Comparison of ENCODE assay signal across 1 cellular context in the genomic region with DNA sequence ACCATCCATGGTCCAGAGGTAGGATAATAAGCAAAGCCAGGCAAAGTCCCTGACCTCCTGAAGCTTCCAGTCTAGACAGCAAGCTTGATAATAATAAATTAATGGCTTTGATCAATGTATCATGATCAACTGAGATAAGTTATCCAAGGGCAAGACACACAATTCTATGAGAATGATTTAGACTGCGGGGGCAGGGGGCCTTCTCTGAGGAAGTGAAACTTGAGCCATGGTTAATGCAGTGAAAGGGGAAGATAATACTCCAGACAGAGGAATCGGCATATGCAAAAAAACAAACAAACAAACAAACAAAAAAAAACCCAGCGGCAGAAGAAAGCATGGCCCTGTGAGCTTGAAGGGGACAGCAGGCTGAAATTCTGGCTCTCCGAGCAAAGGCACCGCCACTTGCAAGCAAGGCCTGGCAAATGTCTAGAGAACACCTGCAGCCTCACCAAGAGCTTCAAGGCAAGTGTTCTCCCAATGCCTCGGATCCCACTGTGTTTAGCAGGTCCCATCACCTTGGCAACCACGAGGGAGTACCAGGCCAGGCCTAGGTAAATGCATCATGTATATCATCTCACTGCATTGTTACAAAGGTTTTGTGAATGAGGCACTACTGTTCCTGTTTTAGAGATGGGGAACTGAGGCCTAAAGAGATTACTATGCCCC.
TF ChIP-seq lines count a peak whose summit lies in the region.

No MANE protein-coding gene starts in this region.

TF ChIP-seq in GM12878, 131 proteins besides CTCF, POLR2A, EP300 and RAD21:
- TF ChIP-seq SUZ12 (IDR thresholded peaks at IDR 0.05; ENCODE audit: unreplicated experiment) (no peak), RUNX3 (IDR thresholded peaks at IDR 0.05; ENCODE audit: low read length) (peak; percentile 10; the same call in 1 of the 2 replicates), EGR1 (IDR thresholded peaks at IDR 0.05; ENCODE audit: borderline replicate concordance in 1 of 2, low read depth in 2 of 2, low read length in 2 of 2) (no peak), SPI1 (IDR thresholded peaks at IDR 0.05; ENCODE audit: borderline replicate concordance, insufficient read depth, low read depth, low read length) (peak; percentile 85)
- TF ChIP-seq, protein P1, sequence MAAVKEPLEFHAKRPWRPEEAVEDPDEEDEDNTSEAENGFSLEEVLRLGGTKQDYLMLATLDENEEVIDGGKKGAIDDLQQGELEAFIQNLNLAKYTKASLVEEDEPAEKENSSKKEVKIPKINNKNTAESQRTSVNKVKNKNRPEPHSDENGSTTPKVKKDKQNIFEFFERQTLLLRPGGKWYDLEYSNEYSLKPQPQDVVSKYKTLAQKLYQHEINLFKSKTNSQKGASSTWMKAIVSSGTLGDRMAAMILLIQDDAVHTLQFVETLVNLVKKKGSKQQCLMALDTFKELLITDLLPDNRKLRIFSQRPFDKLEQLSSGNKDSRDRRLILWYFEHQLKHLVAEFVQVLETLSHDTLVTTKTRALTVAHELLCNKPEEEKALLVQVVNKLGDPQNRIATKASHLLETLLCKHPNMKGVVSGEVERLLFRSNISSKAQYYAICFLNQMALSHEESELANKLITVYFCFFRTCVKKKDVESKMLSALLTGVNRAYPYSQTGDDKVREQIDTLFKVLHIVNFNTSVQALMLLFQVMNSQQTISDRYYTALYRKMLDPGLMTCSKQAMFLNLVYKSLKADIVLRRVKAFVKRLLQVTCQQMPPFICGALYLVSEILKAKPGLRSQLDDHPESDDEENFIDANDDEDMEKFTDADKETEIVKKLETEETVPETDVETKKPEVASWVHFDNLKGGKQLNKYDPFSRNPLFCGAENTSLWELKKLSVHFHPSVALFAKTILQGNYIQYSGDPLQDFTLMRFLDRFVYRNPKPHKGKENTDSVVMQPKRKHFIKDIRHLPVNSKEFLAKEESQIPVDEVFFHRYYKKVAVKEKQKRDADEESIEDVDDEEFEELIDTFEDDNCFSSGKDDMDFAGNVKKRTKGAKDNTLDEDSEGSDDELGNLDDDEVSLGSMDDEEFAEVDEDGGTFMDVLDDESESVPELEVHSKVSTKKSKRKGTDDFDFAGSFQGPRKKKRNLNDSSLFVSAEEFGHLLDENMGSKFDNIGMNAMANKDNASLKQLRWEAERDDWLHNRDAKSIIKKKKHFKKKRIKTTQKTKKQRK (IDR thresholded peaks at IDR 0.05; ENCODE audit: low read depth, low read length) = no peak
